Comparison of ENCODE assay signal across 11 cellular contexts in genomic region chr1:12208271-12208670, GRCh38. TPM values are rescaled to one million over a fixed set of nuclear protein-coding genes. Genes with fewer than 3 reads are reported as not detected.
DNase-seq lines count a peak whose midpoint lies in the region; ATAC-seq, FAIRE-seq and TF ChIP-seq lines count a peak whose summit lies in the region.
"Had no signal": no experiment of that assay in that cellular context is flagged by ENCODE, and none has a peak within 500 bp of the region (broad histone marks: within the 10 kb centered on the region; RNA-seq: fewer than 3 reads in every experiment).

No MANE protein-coding gene starts in this region.

- no peak overlapping the region for H2AFZ ChIP-seq in HepG2 (ENCODE audit: low read length)
- no peak overlapping the region for H2AFZ ChIP-seq in MM.1S (ENCODE audit: low read length)

- TF ChIP-seq EP300 in HepG2 (IDR thresholded peaks at IDR 0.05; ENCODE audit: low read depth in 2 of 2, low read length in 2 of 2) (no peak), HepG2 (CRISPR knock-in tag; IDR thresholded peaks at IDR 0.05; ENCODE audit: borderline replicate concordance) (no peak)

- H3K27ac ChIP-seq in right lobe of liver (no peak overlapping the region), HepG2 (ENCODE audit: extremely low read length, insufficient read depth, low read length) (no peak overlapping the region), MM.1S (ENCODE audit: low read length) (no peak overlapping the region)
- H3K27ac ChIP-seq in naive thymus-derived CD4-positive, alpha-beta T cell (ENCODE audit: low read depth, low read length), result no peak overlapping the region
- H3K27ac ChIP-seq: body of pancreas, SJSA1 had no signal

- no peak for TF ChIP-seq RAD21 in HepG2 (CRISPR knock-in tag; IDR thresholded peaks at IDR 0.05)

- H3K27ac Mint-ChIP-seq in activated T-helper 17 cell treated with anti-CD3 and anti-CD28 coated beads, Interleukin-2, amount 50 U/mL, for 72 hours, result peak overlapping the region; percentile 76
- peak overlapping the region; percentile 18 to 90 (median 70) for H3K27ac Mint-ChIP-seq in naive thymus-derived CD4-positive, alpha-beta T cell

- intact Hi-C loops in right lobe of liver (cut with DNase I), result loop anchor here (2.0 to 5.0 kb wide), 2 partner anchors 83 to 86 kb away; no protein-coding TSS in a partner anchor
- intact Hi-C loops in HepG2 (cut with micrococcal nuclease; ENCODE audit: unreplicated experiment), result no loop called here
- intact Hi-C loops in naive thymus-derived CD4-positive, alpha-beta T cell (cut with micrococcal nuclease), result loop anchor here (2.0 to 5.0 kb wide), 2 partner anchors 29 to 41 kb away; partner anchors contain the start of gene TNFRSF1B (in 1 of the 2)

- H3K36me3 Mint-ChIP-seq in activated T-helper 17 cell treated with anti-CD3 and anti-CD28 coated beads, Interleukin-2, amount 50 U/mL, for 72 hours (ENCODE audit: low read depth), result peaks cover 68% of the 10 kb centered on the region
- H3K36me3 Mint-ChIP-seq in naive thymus-derived CD4-positive, alpha-beta T cell, result peaks cover 0 to 25% (median 0%) of the 10 kb centered on the region in 5 donors

- H3K4me1 ChIP-seq in right lobe of liver (no peaks in the 10 kb centered on the region), HepG2 (ENCODE audit: insufficient read depth, low read length) (no peaks in the 10 kb centered on the region), MM.1S (ENCODE audit: low read length) (peaks cover 22% of the 10 kb centered on the region)
- H3K4me1 ChIP-seq in naive thymus-derived CD4-positive, alpha-beta T cell (ENCODE audit: control insufficient read depth in 2 of 2, insufficient read depth in 2 of 2, low read length in 2 of 2), result peaks cover 38 to 45% of the 10 kb centered on the region in 2 donors
- H3K4me1 ChIP-seq: body of pancreas, SJSA1 had no signal

- TF ChIP-seq CTCF in right lobe of liver (IDR thresholded peaks at IDR 0.05), result no peak
- no peak for TF ChIP-seq CTCF in HepG2 (CRISPR knock-in tag; IDR thresholded peaks at IDR 0.05)
- no peak for TF ChIP-seq CTCF in MM.1S (IDR thresholded peaks at IDR 0.05; ENCODE audit: low read length)

- no peaks in the 10 kb centered on the region for H3K9me3 Mint-ChIP-seq in activated T-helper 17 cell treated with anti-CD3 and anti-CD28 coated beads, Interleukin-2, amount 50 U/mL, for 72 hours
- peaks cover 0 to under 1% (median 0%) of the 10 kb centered on the region in 11 donors for H3K9me3 Mint-ChIP-seq in naive thymus-derived CD4-positive, alpha-beta T cell

- H3K9ac ChIP-seq in HepG2 (ENCODE audit: insufficient read depth, low read depth, low read length) (no peak overlapping the region), MM.1S (ENCODE audit: low read length) (no peak overlapping the region)

- no peak for TF ChIP-seq POLR2A in right lobe of liver (IDR thresholded peaks at IDR 0.05)
- no peak for TF ChIP-seq POLR2A in HepG2 (IDR thresholded peaks at IDR 0.05; ENCODE audit: insufficient read depth in 1 of 2, low read depth in 2 of 2, low read length in 2 of 2)

- H3K4me3 Mint-ChIP-seq in activated T-helper 17 cell treated with anti-CD3 and anti-CD28 coated beads, Interleukin-2, amount 50 U/mL, for 72 hours, result peak overlapping the region; percentile 6
- H3K4me3 Mint-ChIP-seq in naive thymus-derived CD4-positive, alpha-beta T cell, result peak overlapping the region in 1 of 10 donors; percentile 39

- no peak for DNase-seq in right lobe of liver
- DNase-seq in HepG2 (ENCODE audit: low spot score), result no peak
- DNase-seq in naive thymus-derived CD4-positive, alpha-beta T cell, result no peak
- no peak for DNase-seq in MM.1S

- in situ Hi-C loops in HepG2 (cut with HindIII; ENCODE audit: extremely low pct_ligation_motif_present, low pct_unique_long_range_greater_than_20kb), result loop anchor here (5.0 kb wide), 1 partner anchor 86 kb away; no protein-coding TSS in a partner anchor

- H3K9me2 ChIP-seq in MM.1S (replicated peaks; ENCODE audit: insufficient read depth, low read length), result no peaks in the 10 kb centered on the region

- H3K4me2 ChIP-seq in HepG2 (ENCODE audit: low read depth, low read length), result no peak overlapping the region
- no peak overlapping the region for H3K4me2 ChIP-seq in MM.1S (ENCODE audit: low read depth, low read length)

- FAIRE-seq in HepG2 (lab: Jason Lieb, UNC), result no peak

- peaks cover 40% of the 10 kb centered on the region for H3K4me1 Mint-ChIP-seq in activated T-helper 17 cell treated with anti-CD3 and anti-CD28 coated beads, Interleukin-2, amount 50 U/mL, for 72 hours
- H3K4me1 Mint-ChIP-seq in naive thymus-derived CD4-positive, alpha-beta T cell, result peaks cover 32 to 62% (median 56%) of the 10 kb centered on the region in 7 donors

- peaks cover 20% of the 10 kb centered on the region for H3F3A ChIP-seq in MM.1S (ENCODE audit: insufficient read depth, low read length)

- BruUV-seq in HepG2 (replicated peaks; lab: Mats Ljungman, UMichigan), result no TSS peak

- ATAC-seq in right lobe of liver, result peak in 3 of 4 donors; percentile 2 to 6 (median 5)
- ATAC-seq in HepG2, result no peak
- ATAC-seq in activated T-helper 17 cell treated with anti-CD3 and anti-CD28 coated beads, Interleukin-2, amount 50 U/mL, for 72 hours (replicated peaks), result peak; percentile 4
- no peak for ATAC-seq in naive thymus-derived CD4-positive, alpha-beta T cell
- ATAC-seq in GM19455 (IDR thresholded peaks at IDR 0.05; ENCODE audit: unreplicated experiment), result no peak
- no peak for ATAC-seq in HG03439 (IDR thresholded peaks at IDR 0.05; ENCODE audit: unreplicated experiment)

- H3K36me3 ChIP-seq in right lobe of liver, result peaks cover 0 to 3% (median under 1%) of the 10 kb centered on the region in 4 donors
- H3K36me3 ChIP-seq in HepG2 (replicated peaks in 1 of 2; ENCODE audit: control insufficient read depth in 1 of 2, insufficient read depth in 2 of 2, low read length in 2 of 2), result no peaks in the 10 kb centered on the region
- peaks cover 0 to 20% (median 0%) of the 10 kb centered on the region in 3 experiments for H3K36me3 ChIP-seq in naive thymus-derived CD4-positive, alpha-beta T cell (ENCODE audit: control insufficient read depth in 2 of 3, insufficient read depth in 3 of 3, low read length in 3 of 3)
- H3K36me3 ChIP-seq in MM.1S (replicated peaks; ENCODE audit: insufficient read depth, low read length), result no peaks in the 10 kb centered on the region
- H3K36me3 ChIP-seq: SJSA1 had no signal

- POLR2A ChIA-PET in HepG2 (lab: Yijun Ruan, JAX), result no interaction called here
- POLR2A ChIA-PET in naive thymus-derived CD4-positive, alpha-beta T cell (lab: Charles Lee), result interaction anchor here (1.2 to 6.4 kb wide), 2 partner anchors 71 to 83 kb away, joined by 3 to 64 read pairs; no protein-coding TSS in a partner anchor

- H3K4me3 ChIP-seq in right lobe of liver (no peak overlapping the region), HepG2 (replicated peaks in 1 of 3; ENCODE audit: insufficient read depth in 1 of 3, low read depth in 2 of 3, low read length in 3 of 3) (no peak overlapping the region), MM.1S (ENCODE audit: low read length) (no peak overlapping the region)
- H3K4me3 ChIP-seq in naive thymus-derived CD4-positive, alpha-beta T cell (ENCODE audit: low read length), result no peak overlapping the region
- H3K4me3 ChIP-seq: body of pancreas, GM12878, SJSA1, upper lobe of left lung had no signal

- H3K27me3 Mint-ChIP-seq in activated T-helper 17 cell treated with anti-CD3 and anti-CD28 coated beads, Interleukin-2, amount 50 U/mL, for 72 hours, result no peaks in the 10 kb centered on the region
- no peaks in the 10 kb centered on the region for H3K27me3 Mint-ChIP-seq in naive thymus-derived CD4-positive, alpha-beta T cell

- H3K9me3 ChIP-seq in right lobe of liver (no peaks in the 10 kb centered on the region), HepG2 (ENCODE audit: low read length) (no peaks in the 10 kb centered on the region), MM.1S (replicated peaks; ENCODE audit: insufficient read depth, low read length) (no peaks in the 10 kb centered on the region)
- no peaks in the 10 kb centered on the region for H3K9me3 ChIP-seq in naive thymus-derived CD4-positive, alpha-beta T cell (ENCODE audit: control insufficient read depth in 2 of 3, low read length in 3 of 3)
- H3K9me3 ChIP-seq: body of pancreas, SJSA1, upper lobe of left lung had no signal

- 69% methylated on average over 6 of the region's 6 CpGs for WGBS in right lobe of liver (ENCODE audit: insufficient coverage, low coverage, low lambda C conversion rate, missing lambda C conversion rate)
- WGBS in HepG2 (ENCODE audit: low lambda C conversion rate), result 60% methylated on average over 6 of the region's 6 CpGs

- H3K79me2 ChIP-seq in HepG2 (ENCODE audit: insufficient read depth, low read length) (no peaks in the 10 kb centered on the region), MM.1S (ENCODE audit: low read length) (no peaks in the 10 kb centered on the region)

- H4K20me1 ChIP-seq in HepG2 (ENCODE audit: insufficient read depth, low read length), result no peaks in the 10 kb centered on the region
- no peaks in the 10 kb centered on the region for H4K20me1 ChIP-seq in MM.1S (ENCODE audit: insufficient read depth, low read length)

- H3K27me3 ChIP-seq in right lobe of liver, result no peaks in the 10 kb centered on the region
- no peaks in the 10 kb centered on the region for H3K27me3 ChIP-seq in HepG2 (ENCODE audit: control insufficient read depth in 1 of 2, insufficient read depth in 2 of 2, low read length in 2 of 2)
- H3K27me3 ChIP-seq in naive thymus-derived CD4-positive, alpha-beta T cell (ENCODE audit: control insufficient read depth in 2 of 2, insufficient read depth in 2 of 2, low read length in 2 of 2), result no peaks in the 10 kb centered on the region
- H3K27me3 ChIP-seq in MM.1S (replicated peaks; ENCODE audit: insufficient read depth, low read length), result peaks cover 8% of the 10 kb centered on the region; the same call in 1 of the 2 replicates
- H3K27me3 ChIP-seq: body of pancreas, SJSA1, upper lobe of left lung had no signal

- CTCF ChIA-PET in HepG2 (lab: Yijun Ruan, JAX; ENCODE audit: low intra/inter-chr PET ratio, low total read pairs), result interaction anchor here (1.0 to 3.6 kb wide), 3 partner anchors 73 to 90 kb away, joined by 3 to 93 read pairs (median 13); no protein-coding TSS in a partner anchor
- CTCF ChIA-PET in naive thymus-derived CD4-positive, alpha-beta T cell (lab: Charles Lee), result interaction anchor here (0.8 to 11.2 kb wide), 5 partner anchors 12 to 85 kb away, joined by 3 to 250 read pairs (median 8); no protein-coding TSS in a partner anchor

RNA-seq across cellular contexts. Expression of gene VPS13D, which starts 21.6 kb away (rescaled TPM):
- total RNA-seq in right lobe of liver, result 10 to 100 TPM; 25.9 to 36.9 (median 30.8) TPM
- total RNA-seq in HepG2 (2016; rRNA removed; fragmentation: Illumina TruSeq; extraction: Trizol), result 13.9 and 14.2 TPM in 2 replicates
- total RNA-seq in HepG2 (2016; cell fraction: cytosol; rRNA removed; fragmentation: Illumina TruSeq; extraction: Trizol; ENCODE audit: low read depth), result 5.8 and 6.7 TPM in 2 replicates
- total RNA-seq in HepG2 (2016; cell fraction: insoluble cytoplasmic fraction; rRNA removed; fragmentation: Illumina TruSeq; extraction: Trizol), result 10.6 and 11.0 TPM in 2 replicates
- 4.5 and 5.9 TPM in 2 replicates for total RNA-seq in HepG2 (2016; cell fraction: membrane; rRNA removed; fragmentation: Illumina TruSeq; extraction: Trizol)
- 20.5 and 26.2 TPM in 2 replicates for total RNA-seq in HepG2 (2016; cell fraction: nucleus; rRNA removed; fragmentation: Illumina TruSeq; extraction: Trizol)
- polyA plus RNA-seq in HepG2 (2011; rRNA removed), result 8.6 and 9.2 TPM in 2 replicates
- 7.0 and 8.7 TPM in 2 replicates for polyA plus RNA-seq in HepG2 (2011; cell fraction: cytosol; rRNA removed)
- polyA plus RNA-seq in HepG2 (2011; cell fraction: nucleus; rRNA removed), result 16.7 and 19.0 TPM in 2 replicates
- polyA plus RNA-seq in HepG2 (2012), result 7.3 and 7.6 TPM in 2 replicates
- 0.57 and 0.77 TPM in 2 replicates for polyA plus RNA-seq in HepG2 (2016; cell fraction: cytosol; fragmentation: Illumina TruSeq; extraction: Trizol; ENCODE audit: low read depth)
- 7.9 and 10.6 TPM in 2 replicates for polyA plus RNA-seq in HepG2 (2016; cell fraction: insoluble cytoplasmic fraction; fragmentation: Illumina TruSeq; extraction: Trizol; ENCODE audit: low read depth)
- 1.4 and 1.5 TPM in 2 replicates for polyA plus RNA-seq in HepG2 (2016; cell fraction: membrane; fragmentation: Illumina TruSeq; extraction: Trizol; ENCODE audit: low read depth)
- 10.4 and 11.0 TPM in 2 replicates for polyA plus RNA-seq in HepG2 (2016; cell fraction: nucleus; fragmentation: Illumina TruSeq; extraction: Trizol; ENCODE audit: insufficient read depth, low read depth)
- polyA minus RNA-seq in HepG2 (2011; rRNA and poly(A)+ RNA removed; ENCODE audit: low replicate concordance), result 26.2 and 54.8 TPM in 2 replicates
- 11.6 and 12.3 TPM in 2 replicates for polyA minus RNA-seq in HepG2 (2011; cell fraction: cytosol; rRNA and poly(A)+ RNA removed)
- 52.4 and 72.0 TPM in 2 replicates for polyA minus RNA-seq in HepG2 (2011; cell fraction: nucleus; rRNA and poly(A)+ RNA removed)
- total RNA-seq in activated T-helper 17 cell treated with anti-CD3 and anti-CD28 coated beads, Interleukin-2, amount 50 U/mL, for 72 hours, result 10 to 100 TPM; 30.4 to 35.6 TPM
- total RNA-seq in naive thymus-derived CD4-positive, alpha-beta T cell, result 10 to 100 TPM; 43.8 to 94.4 (median 77.3) TPM
- polyA plus RNA-seq in naive thymus-derived CD4-positive, alpha-beta T cell, result 10 to 100 TPM in 1 of 2 donors, 1 to 10 TPM in 1; 6.5 to 13.5 TPM

RNA-seq across cellular contexts. Expression of gene TNFRSF1B, which starts 41.5 kb away (rescaled TPM):
- total RNA-seq in right lobe of liver (10 to 100 TPM; 12.9 to 56.9 (median 26.5) TPM), HepG2 (2016; rRNA removed; fragmentation: Illumina TruSeq; extraction: Trizol) (0.04 TPM in 1 of 2 replicates, not detected in the other)
- total RNA-seq in HepG2 (2016; cell fraction: cytosol; rRNA removed; fragmentation: Illumina TruSeq; extraction: Trizol; ENCODE audit: low read depth), result not detected in 2 replicates
- not detected in 2 replicates for total RNA-seq in HepG2 (2016; cell fraction: insoluble cytoplasmic fraction; rRNA removed; fragmentation: Illumina TruSeq; extraction: Trizol)
- total RNA-seq in HepG2 (2016; cell fraction: membrane; rRNA removed; fragmentation: Illumina TruSeq; extraction: Trizol), result not detected in 2 replicates
- total RNA-seq in HepG2 (2016; cell fraction: nucleus; rRNA removed; fragmentation: Illumina TruSeq; extraction: Trizol), result not detected in 2 replicates
- polyA plus RNA-seq in HepG2 (2011; rRNA removed), result 0.11 and 0.29 TPM in 2 replicates
- polyA plus RNA-seq in HepG2 (2011; cell fraction: cytosol; rRNA removed), result 0.05 and 0.07 TPM in 2 replicates
- 0.05 TPM in 2 replicates for polyA plus RNA-seq in HepG2 (2011; cell fraction: nucleus; rRNA removed)
- not detected in 2 replicates for polyA plus RNA-seq in HepG2 (2012)
- not detected in 2 replicates for polyA plus RNA-seq in HepG2 (2016; cell fraction: cytosol; fragmentation: Illumina TruSeq; extraction: Trizol; ENCODE audit: low read depth)
- polyA plus RNA-seq in HepG2 (2016; cell fraction: insoluble cytoplasmic fraction; fragmentation: Illumina TruSeq; extraction: Trizol; ENCODE audit: low read depth), result not detected in 2 replicates
- polyA plus RNA-seq in HepG2 (2016; cell fraction: membrane; fragmentation: Illumina TruSeq; extraction: Trizol; ENCODE audit: low read depth), result not detected in 2 replicates
- not detected in 2 replicates for polyA plus RNA-seq in HepG2 (2016; cell fraction: nucleus; fragmentation: Illumina TruSeq; extraction: Trizol; ENCODE audit: insufficient read depth, low read depth)
- polyA minus RNA-seq in HepG2 (2011; rRNA and poly(A)+ RNA removed; ENCODE audit: low replicate concordance), result 0.14 and 1.1 TPM in 2 replicates
- polyA minus RNA-seq in HepG2 (2011; cell fraction: cytosol; rRNA and poly(A)+ RNA removed), result not detected in 2 replicates
- polyA minus RNA-seq in HepG2 (2011; cell fraction: nucleus; rRNA and poly(A)+ RNA removed), result 0.90 TPM in 1 of 2 replicates, not detected in the other
- total RNA-seq in activated T-helper 17 cell treated with anti-CD3 and anti-CD28 coated beads, Interleukin-2, amount 50 U/mL, for 72 hours, result 100 to 1,000 TPM; 291 to 379 TPM
- total RNA-seq in naive thymus-derived CD4-positive, alpha-beta T cell, result 100 to 1,000 TPM in 2 of 5 experiments, 10 to 100 TPM in 3; 38.6 to 278 (median 60.3) TPM
- polyA plus RNA-seq in naive thymus-derived CD4-positive, alpha-beta T cell, result 10 to 100 TPM; 30.1 to 48.2 TPM

Comparison
In these comparisons a context has a peak if more than half of its experiments do, and no peak if none do; other contexts are left out.
1. ATAC-seq: peak in right lobe of liver (3 of 4) and activated T-helper 17 cell treated with anti-CD3 and anti-CD28 coated beads, Interleukin-2, amount 50 U/mL, for 72 hours (single experiment); none in HepG2 (single experiment), naive thymus-derived CD4-positive, alpha-beta T cell (single experiment), GM19455 (single experiment) and HG03439 (single experiment).
2. RNA of gene TNFRSF1B, which starts 41.5 kb away (total RNA-seq): 291 to 379 TPM in activated T-helper 17 cell treated with anti-CD3 and anti-CD28 coated beads, Interleukin-2, amount 50 U/mL, for 72 hours, 38.6 to 278 TPM in naive thymus-derived CD4-positive, alpha-beta T cell and 12.9 to 56.9 TPM in right lobe of liver; 0.04 TPM in HepG2; every median in the first group is over 10 times any median in the second.